In the genomic region with DNA sequence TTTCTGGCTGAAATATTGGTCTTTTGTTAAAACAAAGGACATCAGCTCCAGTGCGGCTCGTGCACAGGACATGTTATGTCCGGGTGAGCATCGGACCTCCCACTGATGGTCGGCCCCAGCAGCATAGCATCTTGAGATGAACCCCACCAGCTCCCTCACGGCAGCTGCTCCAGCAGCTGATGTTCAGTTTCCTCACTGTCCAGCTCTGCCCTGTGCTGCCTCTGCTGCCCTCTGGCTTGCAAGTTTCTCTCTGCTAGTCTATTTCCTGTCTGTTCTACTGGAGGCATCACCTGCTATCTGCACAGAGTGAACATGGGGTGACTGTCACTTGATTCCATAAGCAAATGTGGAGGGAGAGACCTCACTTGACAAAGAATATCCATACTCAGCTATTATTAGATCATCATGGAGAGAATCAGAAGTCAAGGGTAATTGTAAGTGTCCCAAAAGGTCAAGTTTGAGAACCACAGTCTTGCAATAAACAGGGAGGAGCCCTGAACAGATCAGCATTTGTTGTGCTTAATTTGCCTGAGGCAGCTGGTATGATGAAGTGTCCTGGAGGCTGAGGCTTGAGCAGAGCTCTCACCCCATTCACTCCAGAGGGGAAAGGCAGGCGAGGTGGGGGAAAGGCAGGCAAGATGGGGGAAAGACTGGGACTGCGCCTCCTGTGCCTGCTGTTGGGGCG, we compare ENCODE assay signal across 1 cellular context.
TF ChIP-seq lines count a peak whose summit lies in the region.

No MANE protein-coding gene starts in this region.

TF ChIP-seq in GM23338, 12 proteins besides CTCF, POLR2A, EP300 and RAD21 (continued from another document):
- TF ChIP-seq, protein P1, sequence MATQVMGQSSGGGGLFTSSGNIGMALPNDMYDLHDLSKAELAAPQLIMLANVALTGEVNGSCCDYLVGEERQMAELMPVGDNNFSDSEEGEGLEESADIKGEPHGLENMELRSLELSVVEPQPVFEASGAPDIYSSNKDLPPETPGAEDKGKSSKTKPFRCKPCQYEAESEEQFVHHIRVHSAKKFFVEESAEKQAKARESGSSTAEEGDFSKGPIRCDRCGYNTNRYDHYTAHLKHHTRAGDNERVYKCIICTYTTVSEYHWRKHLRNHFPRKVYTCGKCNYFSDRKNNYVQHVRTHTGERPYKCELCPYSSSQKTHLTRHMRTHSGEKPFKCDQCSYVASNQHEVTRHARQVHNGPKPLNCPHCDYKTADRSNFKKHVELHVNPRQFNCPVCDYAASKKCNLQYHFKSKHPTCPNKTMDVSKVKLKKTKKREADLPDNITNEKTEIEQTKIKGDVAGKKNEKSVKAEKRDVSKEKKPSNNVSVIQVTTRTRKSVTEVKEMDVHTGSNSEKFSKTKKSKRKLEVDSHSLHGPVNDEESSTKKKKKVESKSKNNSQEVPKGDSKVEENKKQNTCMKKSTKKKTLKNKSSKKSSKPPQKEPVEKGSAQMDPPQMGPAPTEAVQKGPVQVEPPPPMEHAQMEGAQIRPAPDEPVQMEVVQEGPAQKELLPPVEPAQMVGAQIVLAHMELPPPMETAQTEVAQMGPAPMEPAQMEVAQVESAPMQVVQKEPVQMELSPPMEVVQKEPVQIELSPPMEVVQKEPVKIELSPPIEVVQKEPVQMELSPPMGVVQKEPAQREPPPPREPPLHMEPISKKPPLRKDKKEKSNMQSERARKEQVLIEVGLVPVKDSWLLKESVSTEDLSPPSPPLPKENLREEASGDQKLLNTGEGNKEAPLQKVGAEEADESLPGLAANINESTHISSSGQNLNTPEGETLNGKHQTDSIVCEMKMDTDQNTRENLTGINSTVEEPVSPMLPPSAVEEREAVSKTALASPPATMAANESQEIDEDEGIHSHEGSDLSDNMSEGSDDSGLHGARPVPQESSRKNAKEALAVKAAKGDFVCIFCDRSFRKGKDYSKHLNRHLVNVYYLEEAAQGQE (IDR thresholded peaks at IDR 0.05; ENCODE audit: unreplicated experiment): no peak
- TF ChIP-seq, protein P2, sequence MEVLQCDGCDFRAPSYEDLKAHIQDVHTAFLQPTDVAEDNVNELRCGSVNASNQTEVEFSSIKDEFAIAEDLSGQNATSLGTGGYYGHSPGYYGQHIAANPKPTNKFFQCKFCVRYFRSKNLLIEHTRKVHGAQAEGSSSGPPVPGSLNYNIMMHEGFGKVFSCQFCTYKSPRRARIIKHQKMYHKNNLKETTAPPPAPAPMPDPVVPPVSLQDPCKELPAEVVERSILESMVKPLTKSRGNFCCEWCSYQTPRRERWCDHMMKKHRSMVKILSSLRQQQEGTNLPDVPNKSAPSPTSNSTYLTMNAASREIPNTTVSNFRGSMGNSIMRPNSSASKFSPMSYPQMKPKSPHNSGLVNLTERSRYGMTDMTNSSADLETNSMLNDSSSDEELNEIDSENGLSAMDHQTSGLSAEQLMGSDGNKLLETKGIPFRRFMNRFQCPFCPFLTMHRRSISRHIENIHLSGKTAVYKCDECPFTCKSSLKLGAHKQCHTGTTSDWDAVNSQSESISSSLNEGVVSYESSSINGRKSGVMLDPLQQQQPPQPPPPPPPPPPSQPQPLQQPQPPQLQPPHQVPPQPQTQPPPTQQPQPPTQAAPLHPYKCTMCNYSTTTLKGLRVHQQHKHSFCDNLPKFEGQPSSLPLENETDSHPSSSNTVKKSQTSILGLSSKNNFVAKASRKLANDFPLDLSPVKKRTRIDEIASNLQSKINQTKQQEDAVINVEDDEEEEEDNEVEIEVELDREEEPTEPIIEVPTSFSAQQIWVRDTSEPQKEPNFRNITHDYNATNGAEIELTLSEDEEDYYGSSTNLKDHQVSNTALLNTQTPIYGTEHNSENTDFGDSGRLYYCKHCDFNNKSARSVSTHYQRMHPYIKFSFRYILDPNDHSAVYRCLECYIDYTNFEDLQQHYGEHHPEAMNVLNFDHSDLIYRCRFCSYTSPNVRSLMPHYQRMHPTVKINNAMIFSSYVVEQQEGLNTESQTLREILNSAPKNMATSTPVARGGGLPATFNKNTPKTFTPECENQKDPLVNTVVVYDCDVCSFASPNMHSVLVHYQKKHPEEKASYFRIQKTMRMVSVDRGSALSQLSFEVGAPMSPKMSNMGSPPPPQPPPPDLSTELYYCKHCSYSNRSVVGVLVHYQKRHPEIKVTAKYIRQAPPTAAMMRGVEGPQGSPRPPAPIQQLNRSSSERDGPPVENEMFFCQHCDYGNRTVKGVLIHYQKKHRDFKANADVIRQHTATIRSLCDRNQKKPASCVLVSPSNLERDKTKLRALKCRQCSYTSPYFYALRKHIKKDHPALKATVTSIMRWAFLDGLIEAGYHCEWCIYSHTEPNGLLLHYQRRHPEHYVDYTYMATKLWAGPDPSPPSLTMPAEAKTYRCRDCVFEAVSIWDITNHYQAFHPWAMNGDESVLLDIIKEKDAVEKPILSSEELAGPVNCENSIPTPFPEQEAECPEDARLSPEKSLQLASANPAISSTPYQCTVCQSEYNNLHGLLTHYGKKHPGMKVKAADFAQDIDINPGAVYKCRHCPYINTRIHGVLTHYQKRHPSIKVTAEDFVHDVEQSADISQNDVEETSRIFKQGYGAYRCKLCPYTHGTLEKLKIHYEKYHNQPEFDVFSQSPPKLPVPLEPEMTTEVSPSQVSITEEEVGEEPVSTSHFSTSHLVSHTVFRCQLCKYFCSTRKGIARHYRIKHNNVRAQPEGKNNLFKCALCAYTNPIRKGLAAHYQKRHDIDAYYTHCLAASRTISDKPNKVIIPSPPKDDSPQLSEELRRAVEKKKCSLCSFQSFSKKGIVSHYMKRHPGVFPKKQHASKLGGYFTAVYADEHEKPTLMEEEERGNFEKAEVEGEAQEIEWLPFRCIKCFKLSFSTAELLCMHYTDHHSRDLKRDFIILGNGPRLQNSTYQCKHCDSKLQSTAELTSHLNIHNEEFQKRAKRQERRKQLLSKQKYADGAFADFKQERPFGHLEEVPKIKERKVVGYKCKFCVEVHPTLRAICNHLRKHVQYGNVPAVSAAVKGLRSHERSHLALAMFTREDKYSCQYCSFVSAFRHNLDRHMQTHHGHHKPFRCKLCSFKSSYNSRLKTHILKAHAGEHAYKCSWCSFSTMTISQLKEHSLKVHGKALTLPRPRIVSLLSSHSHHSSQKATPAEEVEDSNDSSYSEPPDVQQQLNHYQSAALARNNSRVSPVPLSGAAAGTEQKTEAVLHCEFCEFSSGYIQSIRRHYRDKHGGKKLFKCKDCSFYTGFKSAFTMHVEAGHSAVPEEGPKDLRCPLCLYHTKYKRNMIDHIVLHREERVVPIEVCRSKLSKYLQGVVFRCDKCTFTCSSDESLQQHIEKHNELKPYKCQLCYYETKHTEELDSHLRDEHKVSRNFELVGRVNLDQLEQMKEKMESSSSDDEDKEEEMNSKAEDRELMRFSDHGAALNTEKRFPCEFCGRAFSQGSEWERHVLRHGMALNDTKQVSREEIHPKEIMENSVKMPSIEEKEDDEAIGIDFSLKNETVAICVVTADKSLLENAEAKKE (CRISPR knock-in tag; IDR thresholded peaks at IDR 0.05): no peak
- no peak for TF ChIP-seq JUNB (IDR thresholded peaks at IDR 0.05; ENCODE audit: unreplicated experiment)
TF ChIP-seq in GM23338: peak in this region for 0.
